Comparison of ENCODE assay signal across 16 cellular contexts in genomic region chr17:39306509-39307212, GRCh38.
A peak's percentile ranks its signal among the peaks of the same experiment; 100 is the strongest.
DNase-seq lines count a peak whose midpoint lies in the region; ATAC-seq and TF ChIP-seq lines count a peak whose summit lies in the region.
"Had no signal": no experiment of that assay in that cellular context is flagged by ENCODE, and none has a peak within 500 bp of the region (broad histone marks: within the 10 kb centered on the region; RNA-seq: fewer than 3 reads in every experiment).

No MANE protein-coding gene starts in this region.

- no peaks in the 10 kb centered on the region for H3K4me1 Mint-ChIP-seq in activated T-helper 17 cell treated with anti-CD3 and anti-CD28 coated beads, Interleukin-2, amount 50 U/mL, for 72 hours
- H3K4me1 Mint-ChIP-seq: activated CD4-positive, alpha-beta T cell treated with anti-CD3 and anti-CD28 coated beads, Interleukin-2, amount 10 ng/mL, durations not matched to agents 7 days and 5 days; immature natural killer cell had no signal

- no peak for ATAC-seq in left ventricle myocardium superior
- ATAC-seq in activated T-helper 17 cell treated with anti-CD3 and anti-CD28 coated beads, Interleukin-2, amount 50 U/mL, for 72 hours (replicated peaks), result no peak
- ATAC-seq: PC-3 had no signal

- no peak overlapping the region for H3K4me3 Mint-ChIP-seq in activated T-helper 17 cell treated with anti-CD3 and anti-CD28 coated beads, Interleukin-2, amount 50 U/mL, for 72 hours
- H3K4me3 Mint-ChIP-seq: activated CD4-positive, alpha-beta T cell treated with anti-CD3 and anti-CD28 coated beads, Interleukin-2, amount 10 ng/mL, durations not matched to agents 7 days and 5 days; immature natural killer cell; T-helper 1 cell treated with Interleukin-12 subunit alpha and Interleukin-12 subunit beta and Interleukin-4 antibody, amounts not matched to agents 30 μg/mL and 1 μg/mL, for 36 hours had no signal

- H3K36me3 ChIP-seq in left ventricle myocardium inferior, result peaks cover 13% of the 10 kb centered on the region
- H3K36me3 ChIP-seq: uterus had no signal

- H3K9me3 ChIP-seq in left ventricle myocardium inferior (replicated peaks), result no peaks in the 10 kb centered on the region
- H3K9me3 ChIP-seq: uterus had no signal

- peaks cover 27% of the 10 kb centered on the region for H3K36me3 Mint-ChIP-seq in activated T-helper 17 cell treated with anti-CD3 and anti-CD28 coated beads, Interleukin-2, amount 50 U/mL, for 72 hours (ENCODE audit: low read depth)
- H3K36me3 Mint-ChIP-seq: immature natural killer cell had no signal

- peak overlapping the region; percentile 6 for H3K27ac Mint-ChIP-seq in activated T-helper 17 cell treated with anti-CD3 and anti-CD28 coated beads, Interleukin-2, amount 50 U/mL, for 72 hours
- H3K27ac Mint-ChIP-seq: activated CD4-positive, alpha-beta T cell treated with anti-CD3 and anti-CD28 coated beads, Interleukin-2, amount 10 ng/mL, durations not matched to agents 7 days and 5 days; immature natural killer cell; T-helper 1 cell treated with Interleukin-12 subunit alpha and Interleukin-12 subunit beta and Interleukin-4 antibody, amounts not matched to agents 30 μg/mL and 1 μg/mL, for 36 hours had no signal

- no peaks in the 10 kb centered on the region for H3K27me3 Mint-ChIP-seq in activated T-helper 17 cell treated with anti-CD3 and anti-CD28 coated beads, Interleukin-2, amount 50 U/mL, for 72 hours
- H3K27me3 Mint-ChIP-seq: activated CD4-positive, alpha-beta T cell treated with anti-CD3 and anti-CD28 coated beads, Interleukin-2, amount 10 ng/mL, durations not matched to agents 7 days and 5 days had no signal

- DNase-seq in left ventricle myocardium inferior (no peak), left ventricle myocardium superior (no peak), kidney glomerular epithelial cell (lab: John Stamatoyannopoulos, UW) (peak; percentile 13), inferior parietal cortex (ENCODE audit: extremely low spot score) (no peak), OCI-M2 (lab: John Stamatoyannopoulos, UW; ENCODE audit: unreplicated experiment) (no peak), NCI-H2171 (lab: John Stamatoyannopoulos, UW) (no peak), NCI-H2171 treated with DMSO at 0.1 percent for 48 hours (lab: John Stamatoyannopoulos, UW) (no peak)
- DNase-seq: activated CD4-positive, alpha-beta T cell treated with anti-CD3 and anti-CD28 coated beads, Interleukin-2, amount 10 ng/mL, durations not matched to agents 7 days and 5 days; activated gamma-delta T cell; caudate nucleus; immature natural killer cell; PC-3; small intestine; uterus had no signal

- peaks cover 20% of the 10 kb centered on the region for H3K4me1 ChIP-seq in left ventricle myocardium inferior
- H3K4me1 ChIP-seq: uterus had no signal

- peak overlapping the region; percentile 7 for H3K27ac ChIP-seq in left ventricle myocardium inferior (replicated peaks)
- H3K27ac ChIP-seq: uterus had no signal

- H3K9me3 Mint-ChIP-seq in activated T-helper 17 cell treated with anti-CD3 and anti-CD28 coated beads, Interleukin-2, amount 50 U/mL, for 72 hours, result no peaks in the 10 kb centered on the region
- H3K9me3 Mint-ChIP-seq: activated CD4-positive, alpha-beta T cell treated with anti-CD3 and anti-CD28 coated beads, Interleukin-2, amount 10 ng/mL, durations not matched to agents 7 days and 5 days; immature natural killer cell; T-helper 1 cell treated with Interleukin-12 subunit alpha and Interleukin-12 subunit beta and Interleukin-4 antibody, amounts not matched to agents 30 μg/mL and 1 μg/mL, for 36 hours had no signal

- H3K27me3 ChIP-seq in left ventricle myocardium inferior (ENCODE audit: low read depth), result no peaks in the 10 kb centered on the region
- H3K27me3 ChIP-seq: uterus had no signal

- intact Hi-C loops in left ventricle myocardium inferior (cut with micrococcal nuclease), result no loop called here
- intact Hi-C loops in left ventricle myocardium superior (cut with micrococcal nuclease), result no loop called here

- no peak for TF ChIP-seq CTCF in left ventricle myocardium inferior (IDR thresholded peaks at IDR 0.05; ENCODE audit: borderline replicate concordance)

- H3K4me3 ChIP-seq in left ventricle myocardium inferior, result no peak overlapping the region
- H3K4me3 ChIP-seq: uterus had no signal
